ENCODE assay signal across 18 cellular contexts in genomic region chr10:635088-635861, GRCh38. TPM values are rescaled to one million over a fixed set of nuclear protein-coding genes. Genes with fewer than 3 reads are reported as not detected.
DNase-seq lines count a peak whose midpoint lies in the region; ATAC-seq and TF ChIP-seq lines count a peak whose summit lies in the region.
"Had no signal": no experiment of that assay in that cellular context is flagged by ENCODE, and none has a peak within 500 bp of the region (broad histone marks: within the 10 kb centered on the region; RNA-seq: fewer than 3 reads in every experiment).

No MANE protein-coding gene starts in this region.

- H3K4me1 ChIP-seq in mucosa of descending colon (ENCODE audit: low read depth), result peaks cover 2% of the 10 kb centered on the region
- H3K4me1 ChIP-seq: A549 had no signal

- DNase-seq in left ventricle myocardium superior (peak; percentile 31), Right ventricle myocardium superior (no peak), mucosa of descending colon (no peak), sciatic nerve (ENCODE audit: low spot score) (no peak), inferior parietal cortex (ENCODE audit: extremely low spot score) (no peak)
- no peak for DNase-seq in stimulated activated CD4-positive, alpha-beta T cell treated with anti-CD3 and anti-CD28 coated beads, Interleukin-2, amount 100 ng/mL, for 48 hours
- DNase-seq: effector memory CD8-positive, alpha-beta T cell; heart right ventricle; islet precursor cell; Kasumi-1; NCI-H1105 treated with DMSO at 0.1 percent for 48 hours; NCI-H748 treated with DMSO at 0.1 percent for 48 hours; PC-9 had no signal

- no peak overlapping the region for H3K4me3 ChIP-seq in mucosa of descending colon
- H3K4me3 ChIP-seq: A549, heart right ventricle, PC-9, SK-N-MC had no signal

- TF ChIP-seq CTCF in mucosa of descending colon (IDR thresholded peaks at IDR 0.05), result no peak

- no peaks in the 10 kb centered on the region for H3K9me3 ChIP-seq in mucosa of descending colon
- H3K9me3 ChIP-seq: A549, heart right ventricle, neutrophil had no signal

- no peak for ATAC-seq in left ventricle myocardium superior
- no peak for ATAC-seq in Right ventricle myocardium superior (ENCODE audit: poor library complexity)
- ATAC-seq in mucosa of descending colon, result peak; percentile 25
- peak; percentile 44 for ATAC-seq in sciatic nerve
- no peak for ATAC-seq in GM19395 (IDR thresholded peaks at IDR 0.05; ENCODE audit: unreplicated experiment)
- no peak for ATAC-seq in HG02759 (IDR thresholded peaks at IDR 0.05; ENCODE audit: unreplicated experiment)
- ATAC-seq: effector memory CD8-positive, alpha-beta T cell had no signal

- intact Hi-C loops in left ventricle myocardium superior (cut with micrococcal nuclease), result no loop called here
- intact Hi-C loops in Right ventricle myocardium superior (cut with DNase I), result no loop called here
- intact Hi-C loops in mucosa of descending colon (cut with DNase I, micrococcal nuclease), result no loop called here
- intact Hi-C loops in sciatic nerve (cut with DNase I), result no loop called here

- no peaks in the 10 kb centered on the region for H3K36me3 ChIP-seq in mucosa of descending colon (ENCODE audit: low read depth)
- H3K36me3 ChIP-seq: heart right ventricle, neutrophil had no signal

RNA-seq across cellular contexts. Expression of gene DIP2C, which starts 54.2 kb away (rescaled TPM):
- total RNA-seq in left ventricle myocardium superior (32.6 TPM), Right ventricle myocardium superior (29.1 TPM), mucosa of descending colon (10 to 100 TPM in 1 of 3 donors, 1 to 10 TPM in 2; 8.0 to 72.0 (median 8.5) TPM), sciatic nerve (38.7 TPM)

Comparison
In these comparisons a context has a peak if more than half of its experiments do, and no peak if none do; other contexts are left out.
1. ATAC-seq: peak in mucosa of descending colon (single experiment) and sciatic nerve (single experiment); none in left ventricle myocardium superior (single experiment), Right ventricle myocardium superior (single experiment), GM19395 (single experiment) and HG02759 (single experiment).